In the genomic region with DNA sequence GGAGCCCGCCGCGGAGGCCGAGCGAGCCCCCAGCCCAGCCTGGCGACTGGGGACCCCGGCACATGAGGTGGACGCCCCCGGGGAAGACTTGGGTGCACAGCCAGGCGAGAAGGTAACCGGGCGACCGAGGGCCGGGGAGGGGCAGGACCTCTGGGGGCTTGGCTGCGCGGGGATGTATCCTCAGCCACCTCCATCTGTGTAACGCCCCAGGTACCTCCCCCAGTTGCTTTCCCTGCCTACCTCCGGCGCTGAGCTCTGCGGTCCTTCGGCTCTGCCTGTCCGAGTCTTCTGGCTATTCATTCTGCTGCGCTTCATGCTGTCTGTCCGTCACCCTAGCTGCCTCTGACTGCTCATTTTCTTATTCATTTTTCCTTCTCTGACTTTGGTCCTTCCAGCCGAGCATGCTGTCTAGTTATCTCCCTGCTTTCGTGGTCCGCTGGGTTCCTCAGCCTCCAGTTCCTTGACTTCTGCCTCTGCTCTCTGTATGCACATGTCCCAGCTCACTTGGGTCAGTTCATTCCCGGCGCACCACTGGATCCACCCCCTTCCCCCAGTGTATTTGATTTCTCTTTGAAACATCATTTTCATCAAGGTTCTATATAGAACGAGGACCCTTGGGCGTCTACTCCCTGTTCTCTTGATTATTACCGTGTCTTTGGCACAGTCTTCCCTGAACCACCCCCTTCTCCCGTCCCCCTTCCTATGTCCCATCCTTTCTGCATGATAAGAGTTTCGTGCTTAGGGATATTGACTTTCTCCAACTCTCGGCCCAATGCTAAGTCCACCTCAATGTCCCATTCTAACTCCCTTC, we compare ENCODE assay signal across 1 cellular context.
TF ChIP-seq lines count a peak whose summit lies in the region.

No MANE protein-coding gene starts in this region.

TF ChIP-seq in H1, 55 proteins besides CTCF, POLR2A, EP300 and RAD21:
- TF ChIP-seq KDM5A (IDR thresholded peaks at IDR 0.05; ENCODE audit: low read length): no peak
- TF ChIP-seq KDM4A (IDR thresholded peaks at IDR 0.05; ENCODE audit: low read depth, low read length, severe bottlenecking): no peak
- no peak for TF ChIP-seq SIRT6 (IDR thresholded peaks at IDR 0.05; ENCODE audit: low read length)
- no peak for TF ChIP-seq ZNF274 (IDR thresholded peaks at IDR 0.05; ENCODE audit: borderline replicate concordance, extremely low read depth, low read length)
- TF ChIP-seq NANOG (IDR thresholded peaks at IDR 0.05; ENCODE audit: insufficient read depth, low read depth, low read length, poor library complexity, severe bottlenecking): no peak
- peak; percentile 28 to 75; a peak in 1 of 4 replicates for TF ChIP-seq SIN3A (conservative IDR thresholded peaks at IDR 0.05 in 1 of 2, IDR thresholded peaks at IDR 0.05 in 1 of 2; ENCODE audit: low read depth in 1 of 2, low read length in 2 of 2)
- no peak for TF ChIP-seq NRF1 (IDR thresholded peaks at IDR 0.05; ENCODE audit: low read depth, low read length)
- no peak for TF ChIP-seq SP4 (IDR thresholded peaks at IDR 0.05; ENCODE audit: low read length)
- TF ChIP-seq CBX8 (IDR thresholded peaks at IDR 0.05; ENCODE audit: borderline replicate concordance, low read depth, low read length): no peak
- TF ChIP-seq RXRA (IDR thresholded peaks at IDR 0.05; ENCODE audit: insufficient read depth, low read depth, low read length): no peak
- no peak for TF ChIP-seq JUND (IDR thresholded peaks at IDR 0.05; ENCODE audit: low read length)
- TF ChIP-seq RFX5 (IDR thresholded peaks at IDR 0.05; ENCODE audit: borderline replicate concordance, low read depth, low read length): no peak
- no peak for TF ChIP-seq FOSL1 (IDR thresholded peaks at IDR 0.05; ENCODE audit: insufficient read depth, low read depth, low read length)
- peak; percentile 11 for TF ChIP-seq TAF7 (optimal IDR thresholded peaks at IDR 0.05; ENCODE audit: borderline replicate concordance, low read depth, low read length)
- peak; percentile 56; the same call in 1 of the 2 replicates for TF ChIP-seq POLR2AphosphoS5 (IDR thresholded peaks at IDR 0.05; ENCODE audit: low read depth, low read length)
- 0 out of 2 replicates have a peak, but pooled peaks have one; percentile 32 for TF ChIP-seq PHF8 (conservative IDR thresholded peaks at IDR 0.05; ENCODE audit: low read depth, low read length)
- peak; percentile 36; the same call in 1 of the 2 replicates for TF ChIP-seq TAF1 (IDR thresholded peaks at IDR 0.05; ENCODE audit: low read depth, low read length)
- TF ChIP-seq ASH2L (IDR thresholded peaks at IDR 0.05; ENCODE audit: low read length): no peak
- TF ChIP-seq SAP30 (IDR thresholded peaks at IDR 0.05; ENCODE audit: insufficient read depth, insufficient replicate concordance, low read length): peak; percentile 93
